ENCODE assay signal across 25 cellular contexts in the genomic region with DNA sequence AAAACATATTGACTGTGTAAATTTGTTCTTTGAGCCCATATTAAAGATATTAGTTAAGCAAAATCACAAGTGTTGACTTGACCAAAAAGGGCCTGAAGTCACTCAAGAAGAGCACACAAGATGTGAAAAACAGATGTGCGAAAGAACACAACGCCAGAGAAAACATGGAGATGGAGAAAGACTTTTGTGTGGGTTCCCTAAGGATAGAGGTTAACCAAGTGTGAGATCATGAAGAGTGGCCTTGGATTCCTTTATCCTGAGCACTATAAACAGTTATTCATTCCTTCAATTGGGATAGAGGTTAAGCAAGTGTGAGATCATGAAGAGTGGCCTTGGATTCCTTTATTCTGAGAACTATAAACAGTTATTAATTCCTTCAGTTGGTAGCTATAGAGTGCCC.
"Had no signal": no experiment of that assay in that cellular context is flagged by ENCODE, and none has a peak within 500 bp of the region (broad histone marks: within the 10 kb centered on the region; RNA-seq: fewer than 3 reads in every experiment).

No MANE protein-coding gene starts in this region.

- H3K4me3 ChIP-seq: colonic mucosa had no signal

- DNase-seq: activated CD4-positive, alpha-beta memory T cell treated with anti-CD3 and anti-CD28 coated beads for 36 hours; activated CD4-positive, alpha-beta T cell treated with anti-CD3 and anti-CD28 coated beads, Interleukin-2, amount 10 ng/mL, durations not matched to agents 7 days and 5 days; activated CD4-positive, CD25-positive, alpha-beta regulatory T cell; activated CD8-positive, alpha-beta memory T cell treated with anti-CD3 and anti-CD28 coated beads for 24 hours; activated effector memory CD4-positive, alpha-beta T cell treated with anti-CD3 and anti-CD28 coated beads, Interleukin-2, amount 50 U/mL, for 16 hours; activated naive CD4-positive, alpha-beta T cell treated with Interleukin-2 at 50 U/mL for 16 hours; activated naive CD8-positive, alpha-beta T cell treated with anti-CD3 and anti-CD28 coated beads, Interleukin-2, amount 50 U/mL, for 24 hours; activated T-cell treated with anti-CD3 and anti-CD28 coated beads, Interleukin-2, amount 50 U/mL, for 4 hours; amygdala; caudate nucleus; colonic mucosa; MV-4-11; NCI-H1092 treated with DMSO at 0.1 percent for 48 hours; NCI-H1417 treated with DMSO at 0.1 percent for 48 hours; NCI-H1694; NCI-H2029 treated with DMSO at 0.1 percent for 48 hours; NCI-H345; NCI-H510A; NCI-H526 treated with DMSO at 0.1 percent for 48 hours; NCI-H82; SIG-M5; T-cell; T-helper 2 cell; T1000 had no signal

- ATAC-seq: activated naive CD4-positive, alpha-beta T cell treated with anti-CD3 and anti-CD28 coated beads, Interleukin-2, amount 50 U/mL, for 72 hours; activated naive CD8-positive, alpha-beta T cell treated with anti-CD3 and anti-CD28 coated beads, Interleukin-2, amount 50 U/mL, for 24 hours; activated T-cell treated with anti-CD3 and anti-CD28 coated beads, Interleukin-2, amount 50 U/mL, for 4 hours; T-cell had no signal
